ENCODE assay signal across 8 cellular contexts in the genomic region with DNA sequence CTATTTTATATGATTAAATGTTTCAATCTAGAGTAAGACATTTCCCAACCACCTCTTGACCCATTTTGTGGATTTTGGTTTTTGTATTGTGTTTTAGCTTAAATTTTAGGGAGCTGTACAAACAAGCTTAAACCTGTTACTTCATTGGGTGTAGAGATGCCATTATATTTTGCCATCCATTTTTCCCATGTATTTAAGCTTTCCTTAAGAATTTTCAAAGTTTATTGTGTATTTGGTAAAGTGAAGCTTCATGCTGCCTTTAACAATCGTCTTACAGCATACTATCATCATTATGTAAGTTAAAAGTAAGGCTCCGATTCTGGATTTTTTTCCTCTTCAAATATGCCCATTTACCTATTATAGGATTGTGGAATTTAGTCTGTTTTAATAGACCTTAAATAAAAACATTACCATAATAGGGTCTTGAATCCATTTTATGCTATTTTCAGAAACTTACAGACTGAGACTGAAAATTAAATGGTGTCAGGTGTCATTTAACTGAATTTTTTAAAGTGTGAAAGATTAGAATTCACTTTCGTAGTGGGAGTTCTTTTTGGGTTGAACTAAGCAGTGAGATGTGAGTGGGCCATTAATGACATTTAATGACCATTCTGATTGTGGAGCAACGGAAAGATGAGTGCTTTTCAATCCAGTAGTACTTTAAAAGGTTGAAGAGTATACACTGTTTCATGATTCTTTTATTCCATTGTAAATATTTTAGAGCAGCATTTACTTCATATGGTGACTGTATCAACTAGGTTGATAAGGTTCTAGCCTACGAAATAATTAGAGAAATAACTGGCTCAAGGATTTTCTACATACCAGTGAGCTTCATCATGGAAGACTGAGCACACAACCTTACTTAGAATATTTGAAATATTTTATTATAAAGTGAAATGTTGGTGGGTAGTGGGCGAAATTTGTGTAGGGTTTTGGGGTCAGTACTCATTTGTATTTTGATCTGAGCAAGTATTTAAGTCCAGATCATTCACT. TPM values are rescaled to one million over a fixed set of nuclear protein-coding genes. Genes with fewer than 3 reads are reported as not detected.
A peak's percentile ranks its signal among the peaks of the same experiment; 100 is the strongest.
DNase-seq lines count a peak whose midpoint lies in the region; ATAC-seq and TF ChIP-seq lines count a peak whose summit lies in the region.

No MANE protein-coding gene starts in this region.

- peak overlapping the region; percentile 40; the same call in 1 of the 2 replicates for H3K27ac ChIP-seq in IMR-90 (ENCODE audit: insufficient read depth, low read length)
- H3K27ac ChIP-seq in muscle layer of duodenum (ENCODE audit: low read length): peak overlapping the region; percentile 100

- no peaks in the 10 kb centered on the region for H3K9me3 ChIP-seq in IMR-90 (ENCODE audit: control insufficient read depth, insufficient read depth, low read length)
- H3K9me3 ChIP-seq in muscle layer of duodenum (ENCODE audit: control insufficient read depth in 1 of 2, low read length in 2 of 2): no peaks in the 10 kb centered on the region

- no peak for TF ChIP-seq RAD21 in IMR-90 (IDR thresholded peaks at IDR 0.05; ENCODE audit: low read length)

- H2AK9ac ChIP-seq in IMR-90 (replicated peaks; ENCODE audit: low read depth, low read length, poor library complexity): no peak overlapping the region

- H4K8ac ChIP-seq in IMR-90 (ENCODE audit: low read depth in 2 of 2, low read length in 2 of 2): no peak overlapping the region; a peak in 1 of 4 replicates

- H3K36me3 Mint-ChIP-seq in brain: peaks cover 6% of the 10 kb centered on the region

- H2AK5ac ChIP-seq in IMR-90 (ENCODE audit: low read depth, low read length): no peak overlapping the region

- peak overlapping the region; percentile 82; the same call in 1 of the 2 replicates for H3K14ac ChIP-seq in IMR-90 (replicated peaks; ENCODE audit: low read depth, low read length)

- peak overlapping the region; percentile 100 for H3K27ac Mint-ChIP-seq in brain

- H3K27me3 ChIP-seq in IMR-90 (ENCODE audit: control insufficient read depth, insufficient read depth, low read length) (no peaks in the 10 kb centered on the region), muscle layer of duodenum (ENCODE audit: low read depth, low read length) (no peaks in the 10 kb centered on the region)

- no TSS peak for BruUV-seq in IMR-90 (replicated peaks; lab: Mats Ljungman, UMichigan)

- H3K23ac ChIP-seq in IMR-90 (ENCODE audit: low read depth, low read length): peak overlapping the region; percentile 97; the same call in 1 of the 2 replicates

- 0 out of 2 replicates have a peak overlapping the region, but pooled peaks have one; percentile 25 for H2BK120ac ChIP-seq in IMR-90 (ENCODE audit: low read depth, low read length)

- peaks cover 0 to 10% (median 0%) of the 10 kb centered on the region in 5 experiments for H3K9me3 Mint-ChIP-seq in brain

- H4K20me1 ChIP-seq in IMR-90 (ENCODE audit: insufficient read depth, low read length): peaks cover 49% of the 10 kb centered on the region

- CTCF ChIA-PET in IMR-90 (lab: Yijun Ruan, JAX): interaction anchor here (1.4 kb wide), 1 partner anchor 36 kb away, joined by 3 read pairs; no protein-coding TSS in a partner anchor

- H3K9ac ChIP-seq in IMR-90 (ENCODE audit: low read depth, low read length): peak overlapping the region; percentile 100

- H2AFZ ChIP-seq in IMR-90 (replicated peaks; ENCODE audit: low read length, poor library complexity): no peak overlapping the region

- no peak overlapping the region for H4K5ac ChIP-seq in IMR-90 (ENCODE audit: low read depth, low read length)

- dilution Hi-C loops in IMR-90 (cut with HindIII; ENCODE audit: low sequenced_read_pairs, unreplicated experiment): no loop called here

- no peak overlapping the region; the same call in 1 of the 2 replicates for H2BK20ac ChIP-seq in IMR-90 (ENCODE audit: low read depth, low read length)

- in situ Hi-C loops in IMR-90 (cut with MboI; ENCODE audit: low sequenced_read_pairs) (no loop called here), KBM-7 (cut with MboI; ENCODE audit: low pct_unique_long_range_greater_than_20kb, low sequenced_read_pairs) (no loop called here)

- H3K4me2 ChIP-seq in IMR-90 (ENCODE audit: low read depth, low read length): peak overlapping the region; percentile 77

- no peak for ATAC-seq in IMR-90 (ENCODE audit: low read depth)
- ATAC-seq in GM21526 (IDR thresholded peaks at IDR 0.05; ENCODE audit: low FRiP score, unreplicated experiment): no peak

- peak overlapping the region; percentile 69; the same call in 1 of the 2 replicates for H3K4ac ChIP-seq in IMR-90 (ENCODE audit: low read depth, low read length)

- peak overlapping the region; percentile 82 for H3K56ac ChIP-seq in IMR-90 (ENCODE audit: extremely low read depth, insufficient read depth, low read length)

- peaks cover 4% of the 10 kb centered on the region; the same call in 1 of the 2 replicates for H3K4me1 ChIP-seq in IMR-90 (ENCODE audit: control insufficient read depth, insufficient read depth, low read length)
- H3K4me1 ChIP-seq in muscle layer of duodenum (ENCODE audit: control insufficient read depth in 1 of 2, insufficient read depth in 2 of 2, low read length in 2 of 2): peaks cover 11 to 28% of the 10 kb centered on the region in 2 donors

- H4K91ac ChIP-seq in IMR-90 (ENCODE audit: insufficient read depth, low read depth, low read length): no peak overlapping the region

- peaks cover 0 to 18% of the 10 kb centered on the region in 2 experiments; a peak in 2 of 4 replicates for H3K79me1 ChIP-seq in IMR-90 (ENCODE audit: low read depth in 1 of 2, low read length in 2 of 2)

- H3K4me3 Mint-ChIP-seq in brain: peak overlapping the region; percentile 99 to 100 (median 100)

- DNase-seq in AG08396 (ENCODE audit: low spot score) (peak; percentile 21), IMR-90 (peak; percentile 65), hippocampal formation (lab: John Stamatoyannopoulos, UW) (no peak), activated gamma-delta T cell (lab: John Stamatoyannopoulos, UW) (no peak), KBM-7 (no peak)

- peaks cover 41% of the 10 kb centered on the region for H3K4me1 Mint-ChIP-seq in brain

- no peak overlapping the region; the same call in 1 of the 2 replicates for H3K18ac ChIP-seq in IMR-90 (ENCODE audit: low read depth, low read length)

- H3K36me3 ChIP-seq in IMR-90 (ENCODE audit: control insufficient read depth, insufficient read depth, low read length) (no peaks in the 10 kb centered on the region), muscle layer of duodenum (ENCODE audit: control insufficient read depth in 1 of 2, insufficient read depth in 2 of 2, low read length in 2 of 2) (peaks cover 0 to 29% of the 10 kb centered on the region in 2 donors)

- POLR2A ChIA-PET in IMR-90 (lab: Charles Lee; ENCODE audit: unreplicated experiment): no interaction called here

- intact Hi-C loops in IMR-90 (cut with micrococcal nuclease): loop anchor here (5.0 kb wide), 1 partner anchor 41 kb away; no protein-coding TSS in a partner anchor

- peak overlapping the region; percentile 96 for H2BK5ac ChIP-seq in IMR-90 (ENCODE audit: low read depth, low read length, poor library complexity, severe bottlenecking)

- H3K4me3 ChIP-seq in IMR-90 (ENCODE audit: insufficient read depth, low read depth, low read length) (peak overlapping the region; percentile 92), muscle layer of duodenum (ENCODE audit: low read depth in 1 of 2, low read length in 2 of 2) (peak overlapping the region; percentile 85 to 95)

- TF ChIP-seq POLR2A in IMR-90 (IDR thresholded peaks at IDR 0.05; ENCODE audit: low read depth, low read length): no peak; the same call in 1 of the 2 replicates

- 0 out of 3 replicates have a peak overlapping the region, but pooled peaks have one; percentile 11 for H2BK15ac ChIP-seq in IMR-90 (ENCODE audit: low read depth, low read length)

- H3K27me3 Mint-ChIP-seq in brain: peaks cover 39% of the 10 kb centered on the region

- H3K9me1 ChIP-seq in IMR-90 (ENCODE audit: insufficient read depth, low read length): peaks cover 2% of the 10 kb centered on the region; the same call in 1 of the 2 replicates

- whole genome bisulfite sequencing in IMR-90 (ENCODE audit: extremely low coverage in 2 of 2, insufficient read length in 1 of 2), 2 experiments: 0 to 100% methylated on average over 1 of the region's 6 CpGs

- TF ChIP-seq CTCF in IMR-90 (conservative IDR thresholded peaks at IDR 0.05; ENCODE audit: low read depth, low read length) (no peak), brain (conservative IDR thresholded peaks at IDR 0.05) (no peak)

TF ChIP-seq in IMR-90, 13 proteins besides CTCF, POLR2A, EP300 and RAD21:
- TF ChIP-seq ELK1 (IDR thresholded peaks at IDR 0.05; ENCODE audit: borderline replicate concordance, low read depth, low read length) (no peak), CHD1 (IDR thresholded peaks at IDR 0.05; ENCODE audit: low read depth, low read length) (0 out of 2 replicates have a peak, but pooled peaks have one; percentile 57)
TF ChIP-seq in IMR-90: peak in this region for 1.

RNA-seq across cellular contexts. Expression of gene KMT2E, which starts 2.4 kb away (rescaled TPM):
- total RNA-seq in IMR-90 (2012; rRNA removed): 79.2 and 83.3 TPM in 2 replicates
- polyA plus RNA-seq in IMR-90 (2012; rRNA removed) (12.9 and 16.8 TPM in 2 replicates), brain (ENCODE audit: insufficient read depth, low read depth, low replicate concordance) (27.1 TPM)
- polyA plus RNA-seq in IMR-90 (2012; cell fraction: cytosol; rRNA removed): 5.3 and 7.7 TPM in 2 replicates
- polyA plus RNA-seq in IMR-90 (2012; cell fraction: nucleus; rRNA removed; ENCODE audit: low replicate concordance): 7.4 and 30.8 TPM in 2 replicates

Comparison
In these comparisons a context has a peak if more than half of its experiments do, and no peak if none do; other contexts are left out.
1. DNase-seq: peak in AG08396 (single experiment) and IMR-90 (single experiment); none in hippocampal formation (0 of 2), activated gamma-delta T cell (single experiment) and KBM-7 (single experiment).